Comparison of ENCODE assay signal across 20 cellular contexts in the genomic region with DNA sequence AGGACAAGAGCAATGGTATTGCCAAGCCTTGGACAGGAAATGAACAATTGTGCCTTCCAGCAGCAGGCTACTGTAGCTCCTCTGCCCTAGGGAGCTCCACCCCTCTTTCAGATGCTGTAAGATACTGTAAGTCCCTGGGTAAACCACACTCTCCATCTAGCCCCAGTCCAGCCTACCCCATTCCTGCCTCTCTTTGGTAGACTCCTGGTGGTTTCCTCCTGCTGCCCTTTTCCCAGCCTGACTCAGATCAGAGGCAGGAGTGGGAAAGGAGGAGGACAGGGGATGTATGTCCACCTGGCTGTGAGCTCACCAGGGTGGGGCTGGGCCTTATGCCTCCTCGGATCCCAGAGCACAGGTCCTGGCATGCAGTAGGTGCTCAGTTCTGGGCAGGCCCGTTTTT.
A peak's percentile ranks its signal among the peaks of the same experiment; 100 is the strongest.
DNase-seq lines count a peak whose midpoint lies in the region; TF ChIP-seq lines count a peak whose summit lies in the region.
"Had no signal": no experiment of that assay in that cellular context is flagged by ENCODE, and none has a peak within 500 bp of the region (broad histone marks: within the 10 kb centered on the region; RNA-seq: fewer than 3 reads in every experiment).

No MANE protein-coding gene starts in this region.

- peak; percentile 13 for DNase-seq in EH (ENCODE audit: low read depth)
- DNase-seq in HFF-Myc (ENCODE audit: extremely low read depth, low read depth), result peak; percentile 6
- DNase-seq in SW480 (ENCODE audit: low spot score), result peak; percentile 74
- DNase-seq in foreskin melanocyte, result peak; percentile 4
- DNase-seq in activated CD4-positive, alpha-beta memory T cell treated with anti-CD3 and anti-CD28 coated beads, Interleukin-2, amount 10 ng/mL, durations not matched to agents 7 days and 5 days, result no peak
- DNase-seq in amygdala (lab: John Stamatoyannopoulos, UW), result no peak
- no peak for DNase-seq in DMS 273 (lab: John Stamatoyannopoulos, UW; ENCODE audit: unreplicated experiment)
- DNase-seq in activated CD4-positive, alpha-beta T cell treated with anti-CD3 and anti-CD28 coated beads, Interleukin-2, amount 50 U/mL, for 4 hours, result no peak
- DNase-seq: activated CD4-positive, alpha-beta T cell treated with anti-CD3 and anti-CD28 coated beads for 48 hours; activated CD8-positive, alpha-beta memory T cell treated with anti-CD3 and anti-CD28 coated beads, Interleukin-2, amount 50 U/mL, for 48 hours; aorta; COR-L47; glutamatergic neuron; lower lobe of right lung; NCI-H1436 treated with DMSO at 0.1 percent for 48 hours; NCI-H446 treated with DMSO at 0.1 percent for 48 hours; pancreas; stimulated activated CD4-positive, alpha-beta T cell treated with anti-CD3 and anti-CD28 coated beads, Interleukin-4, amount 100 ng/mL, for 1 hour had no signal

- H3K4me1 Mint-ChIP-seq in activated CD4-positive, alpha-beta memory T cell treated with anti-CD3 and anti-CD28 coated beads, Interleukin-2, amount 10 ng/mL, durations not matched to agents 7 days and 5 days, result no peaks in the 10 kb centered on the region

- no peaks in the 10 kb centered on the region for H3K27me3 Mint-ChIP-seq in activated CD4-positive, alpha-beta memory T cell treated with anti-CD3 and anti-CD28 coated beads, Interleukin-2, amount 10 ng/mL, durations not matched to agents 7 days and 5 days

- no peaks in the 10 kb centered on the region for H3K36me3 Mint-ChIP-seq in activated CD4-positive, alpha-beta memory T cell treated with anti-CD3 and anti-CD28 coated beads, Interleukin-2, amount 10 ng/mL, durations not matched to agents 7 days and 5 days (ENCODE audit: low read depth)

- no peak overlapping the region for H3K4me3 ChIP-seq in HFF-Myc (replicated peaks; ENCODE audit: low read depth, low read length)
- H3K4me3 ChIP-seq: lower lobe of right lung, pancreas, SK-N-MC, suprapubic skin had no signal

- no peak for TF ChIP-seq CTCF in HFF-Myc (IDR thresholded peaks at IDR 0.05; ENCODE audit: low read depth, low read length, missing control alignments)

- H3K9me3 Mint-ChIP-seq in activated CD4-positive, alpha-beta memory T cell treated with anti-CD3 and anti-CD28 coated beads, Interleukin-2, amount 10 ng/mL, durations not matched to agents 7 days and 5 days, result no peaks in the 10 kb centered on the region

- POLR2A ChIA-PET in activated CD4-positive, alpha-beta memory T cell treated with anti-CD3 and anti-CD28 coated beads, Interleukin-2, amount 10 ng/mL, durations not matched to agents 7 days and 5 days (lab: Charles Lee), result no interaction called here

- H3K27ac Mint-ChIP-seq in activated CD4-positive, alpha-beta memory T cell treated with anti-CD3 and anti-CD28 coated beads, Interleukin-2, amount 10 ng/mL, durations not matched to agents 7 days and 5 days, result no peak overlapping the region

- no peak overlapping the region for H3K4me3 Mint-ChIP-seq in activated CD4-positive, alpha-beta memory T cell treated with anti-CD3 and anti-CD28 coated beads, Interleukin-2, amount 10 ng/mL, durations not matched to agents 7 days and 5 days

- CTCF ChIA-PET in activated CD4-positive, alpha-beta memory T cell treated with anti-CD3 and anti-CD28 coated beads, Interleukin-2, amount 10 ng/mL, durations not matched to agents 7 days and 5 days (lab: Charles Lee), result no interaction called here

Comparison
In these comparisons a context has a peak if more than half of its experiments do, and no peak if none do; other contexts are left out.
1. DNase-seq: peak in EH (single experiment), HFF-Myc (single experiment), SW480 (single experiment) and foreskin melanocyte (single experiment); none in activated CD4-positive, alpha-beta memory T cell treated with anti-CD3 and anti-CD28 coated beads, Interleukin-2, amount 10 ng/mL, durations not matched to agents 7 days and 5 days (single experiment), amygdala (0 of 56), DMS 273 (single experiment) and activated CD4-positive, alpha-beta T cell treated with anti-CD3 and anti-CD28 coated beads, Interleukin-2, amount 50 U/mL, for 4 hours (0 of 2).